16 cellular contexts compared by ENCODE assay signal in genomic region chr1:222257024-222257423, GRCh38.
DNase-seq lines count a peak whose midpoint lies in the region.
"Had no signal": no experiment of that assay in that cellular context is flagged by ENCODE, and none has a peak within 500 bp of the region (broad histone marks: within the 10 kb centered on the region; RNA-seq: fewer than 3 reads in every experiment).

No MANE protein-coding gene starts in this region.

- DNase-seq in NCI-H1092 treated with DMSO at 0.1 percent for 48 hours (lab: John Stamatoyannopoulos, UW), result peak; percentile 4
- no peak for DNase-seq in NCI-H1092 (lab: John Stamatoyannopoulos, UW)
- DNase-seq in NCI-H748 (lab: John Stamatoyannopoulos, UW; ENCODE audit: unreplicated experiment), result peak; percentile 4
- no peak for DNase-seq in NCI-H748 treated with DMSO at 0.1 percent for 48 hours (lab: John Stamatoyannopoulos, UW)
- DNase-seq in NCI-H69 (lab: John Stamatoyannopoulos, UW), result peak; percentile 46
- no peak for DNase-seq in foreskin melanocyte
- no peak for DNase-seq in T-helper 9 cell
- DNase-seq: Caco-2; CD4-positive, CD25-positive, alpha-beta regulatory T cell; CD8-positive, alpha-beta T cell; DMS153; DND-41; GM23248; H7; HCEC 1CT; HFFc6 had no signal

Comparison
In these comparisons a context has a peak if more than half of its experiments do, and no peak if none do; other contexts are left out.
1. DNase-seq: peak in NCI-H1092 treated with DMSO at 0.1 percent for 48 hours (single experiment), NCI-H748 (single experiment) and NCI-H69 (single experiment); none in NCI-H1092 (single experiment), NCI-H748 treated with DMSO at 0.1 percent for 48 hours (single experiment), foreskin melanocyte (single experiment) and T-helper 9 cell (single experiment).